8 cellular contexts compared by ENCODE assay signal in the genomic region with DNA sequence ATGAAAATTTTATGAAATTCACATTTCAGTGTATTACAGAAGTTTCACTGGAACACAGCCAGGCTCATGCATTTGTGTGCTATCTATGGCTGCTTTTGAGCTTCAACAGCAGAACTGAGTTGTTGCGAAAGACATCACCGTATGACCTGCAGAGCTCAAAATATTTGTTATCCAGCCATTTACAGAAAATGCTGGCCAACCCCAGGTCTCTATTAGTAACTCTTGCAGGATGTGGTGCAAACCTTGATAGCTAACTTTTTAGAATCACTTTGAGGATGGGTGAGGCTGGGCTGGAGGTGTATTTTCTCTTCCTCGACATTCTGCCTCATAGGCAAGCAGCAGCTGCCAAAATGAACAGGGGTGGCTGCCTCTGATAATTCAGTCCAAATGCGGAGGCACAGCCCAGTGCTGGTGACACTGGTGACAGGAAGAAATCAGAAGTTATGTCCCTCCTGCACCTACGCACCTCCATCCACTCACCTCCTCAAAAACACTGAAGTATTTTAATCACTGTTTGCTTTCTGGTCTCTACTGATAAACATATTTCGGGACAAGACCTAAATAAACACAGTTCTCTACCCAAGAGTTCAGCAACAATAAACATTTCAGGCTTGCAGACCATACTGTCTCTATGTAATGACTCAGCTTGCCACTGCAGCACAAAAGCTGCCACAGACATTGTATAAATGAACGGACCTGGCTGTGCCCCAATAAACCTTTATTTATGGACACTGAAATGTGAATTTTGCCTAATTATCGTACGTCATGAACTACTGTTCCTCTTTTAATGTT. TPM values are rescaled to one million over a fixed set of nuclear protein-coding genes. Genes with fewer than 3 reads are reported as not detected.
DNase-seq lines count a peak whose midpoint lies in the region; ATAC-seq, FAIRE-seq and TF ChIP-seq lines count a peak whose summit lies in the region.

No MANE protein-coding gene starts in this region.

- BruUV-seq in IMR-90 (replicated peaks; lab: Mats Ljungman, UMichigan) = no TSS peak
- BruUV-seq in HepG2 (replicated peaks; lab: Mats Ljungman, UMichigan) = no TSS peak

- H3K4me1 ChIP-seq in IMR-90 (ENCODE audit: control insufficient read depth, insufficient read depth, low read length) = peaks cover 35% of the 10 kb centered on the region
- peaks cover 76% of the 10 kb centered on the region for H3K4me1 ChIP-seq in HepG2 (ENCODE audit: insufficient read depth, low read length)
- H3K4me1 ChIP-seq in vagina = peaks cover 71% of the 10 kb centered on the region

- no peak overlapping the region for H2AK9ac ChIP-seq in IMR-90 (replicated peaks; ENCODE audit: low read depth, low read length, poor library complexity)

- H3K36me3 ChIP-seq in IMR-90 (ENCODE audit: control insufficient read depth, insufficient read depth, low read length) (no peaks in the 10 kb centered on the region), HepG2 (replicated peaks in 1 of 2; ENCODE audit: control insufficient read depth in 1 of 2, insufficient read depth in 2 of 2, low read length in 2 of 2) (0 out of 5 replicates have a peak, but pooled peaks cover 0 to 2% of the 10 kb centered on the region in 2 experiments), vagina (no peaks in the 10 kb centered on the region), H7 (replicated peaks; ENCODE audit: control insufficient read depth, insufficient read depth, low read length) (no peaks in the 10 kb centered on the region)

- H3K79me2 ChIP-seq in HepG2 (ENCODE audit: insufficient read depth, low read length) = peaks cover 85% of the 10 kb centered on the region

- peak overlapping the region; percentile 47 for H3K9ac ChIP-seq in IMR-90 (ENCODE audit: low read depth, low read length)
- H3K9ac ChIP-seq in HepG2 (ENCODE audit: insufficient read depth, low read depth, low read length) = peak overlapping the region; percentile 60

- H3K27me3 ChIP-seq in IMR-90 (ENCODE audit: control insufficient read depth, insufficient read depth, low read length) (no peaks in the 10 kb centered on the region), HepG2 (ENCODE audit: control insufficient read depth in 1 of 2, insufficient read depth in 2 of 2, low read length in 2 of 2) (no peaks in the 10 kb centered on the region), vagina (no peaks in the 10 kb centered on the region), H7 (ENCODE audit: control insufficient read depth, insufficient read depth, low read length) (no peaks in the 10 kb centered on the region)

- H3K79me1 ChIP-seq in IMR-90 (ENCODE audit: low read depth in 1 of 2, low read length in 2 of 2) = peaks cover 22 to 67% of the 10 kb centered on the region in 2 experiments

- H4K91ac ChIP-seq in IMR-90 (ENCODE audit: insufficient read depth, low read depth, low read length) = peak overlapping the region; percentile 91

- dilution Hi-C loops in IMR-90 (cut with HindIII; ENCODE audit: low sequenced_read_pairs, unreplicated experiment) = no loop called here

- H4K8ac ChIP-seq in IMR-90 (ENCODE audit: low read depth in 2 of 2, low read length in 2 of 2) = peak overlapping the region; percentile 10 to 87; a peak in 3 of 4 replicates

- peak overlapping the region; percentile 82 for H3K23ac ChIP-seq in IMR-90 (ENCODE audit: low read depth, low read length)

- peak overlapping the region; percentile 58 for H2AK5ac ChIP-seq in IMR-90 (ENCODE audit: low read depth, low read length)

- FAIRE-seq in HepG2 (lab: Jason Lieb, UNC) = no peak

- H3K4ac ChIP-seq in IMR-90 (ENCODE audit: low read depth, low read length) = peak overlapping the region; percentile 88

- TF ChIP-seq CTCF in AG10803 (conservative IDR thresholded peaks at IDR 0.05; ENCODE audit: low read length) (no peak), IMR-90 (conservative IDR thresholded peaks at IDR 0.05; ENCODE audit: low read depth, low read length) (no peak), astrocyte of the spinal cord (IDR thresholded peaks at IDR 0.05; ENCODE audit: low read depth, low read length) (no peak), HepG2 (CRISPR knock-in tag; IDR thresholded peaks at IDR 0.05) (no peak), vagina (IDR thresholded peaks at IDR 0.05) (no peak)

- peak overlapping the region; percentile 86 for H2BK20ac ChIP-seq in IMR-90 (ENCODE audit: low read depth, low read length)

- peak overlapping the region; percentile 47 for H3K14ac ChIP-seq in IMR-90 (replicated peaks; ENCODE audit: low read depth, low read length)

- no CpG with 5 or more reads among the region's 9 CpGs for WGBS in IMR-90 (ENCODE audit: extremely low coverage in 2 of 2, insufficient read length in 1 of 2), 2 experiments
- WGBS in HepG2 (ENCODE audit: low lambda C conversion rate) = 11% methylated on average over 9 of the region's 9 CpGs

- H3K56ac ChIP-seq in IMR-90 (ENCODE audit: extremely low read depth, insufficient read depth, low read length) = peak overlapping the region; percentile 84

- H3K4me3 ChIP-seq in AG10803 (ENCODE audit: low read length) (peak overlapping the region; percentile 9), IMR-90 (ENCODE audit: insufficient read depth, low read depth, low read length) (peak overlapping the region; percentile 3; the same call in 1 of the 2 replicates), astrocyte of the spinal cord (ENCODE audit: low read depth, low read length) (no peak overlapping the region), HepG2 (replicated peaks in 1 of 3; ENCODE audit: insufficient read depth in 1 of 3, low read depth in 2 of 3, low read length in 3 of 3) (peak overlapping the region; percentile 2 to 53 (median 20)), vagina (no peak overlapping the region), H7 (ENCODE audit: insufficient read depth, low read depth, low read length) (no peak overlapping the region)

- H3K27ac ChIP-seq in IMR-90 (ENCODE audit: insufficient read depth, low read length) = peak overlapping the region; percentile 97
- peak overlapping the region; percentile 78 for H3K27ac ChIP-seq in HepG2 (ENCODE audit: extremely low read length, insufficient read depth, low read length)
- peak overlapping the region; percentile 77 for H3K27ac ChIP-seq in vagina

- DNase-seq in AG10803 (ENCODE audit: low read depth) (peak; percentile 86), IMR-90 (peak; percentile 88), astrocyte of the spinal cord (ENCODE audit: low read depth, low spot score) (peak; percentile 86), HepG2 (ENCODE audit: low spot score) (peak; percentile 83), vagina (ENCODE audit: extremely low spot score in 2 of 2) (no peak), H7 (no peak)
- DNase-seq in stimulated activated CD4-positive, alpha-beta T cell treated with anti-CD3 and anti-CD28 coated beads, Interleukin-4, amount 100 ng/mL, for 4 hours = no peak

- intact Hi-C loops in IMR-90 (cut with micrococcal nuclease) (loop anchor here (1.0 to 2.0 kb wide), 2 partner anchors 9 to 62 kb away; no protein-coding TSS in a partner anchor), HepG2 (cut with micrococcal nuclease; ENCODE audit: unreplicated experiment) (loop anchor here (2.0 kb wide), 1 partner anchor 28 kb away; a partner anchor contains a TSS), vagina (cut with DNase I) (no loop called here)

- TF ChIP-seq RAD21 in IMR-90 (IDR thresholded peaks at IDR 0.05; ENCODE audit: low read length) (no peak), HepG2 (CRISPR knock-in tag; IDR thresholded peaks at IDR 0.05) (no peak)

- CTCF ChIA-PET in IMR-90 (lab: Yijun Ruan, JAX) (interaction anchor here (0.7 kb wide), 1 partner anchor 62 kb away, joined by 3 read pairs; no protein-coding TSS in a partner anchor), HepG2 (lab: Yijun Ruan, JAX; ENCODE audit: low intra/inter-chr PET ratio, low total read pairs) (no interaction called here)

- POLR2A ChIA-PET in IMR-90 (lab: Charles Lee; ENCODE audit: unreplicated experiment) = no interaction called here
- POLR2A ChIA-PET in HepG2 (lab: Yijun Ruan, JAX) = interaction anchor here (0.7 to 2.3 kb wide), 6 partner anchors 11 to 191 kb away, joined by 3 to 13 read pairs (median 4); a partner anchor contains a TSS

- peak; percentile 64 for ATAC-seq in IMR-90 (ENCODE audit: low read depth)
- ATAC-seq in HepG2 = peak; percentile 78
- ATAC-seq in HG03520 (IDR thresholded peaks at IDR 0.05; ENCODE audit: unreplicated experiment) = no peak

- H3K4me2 ChIP-seq in IMR-90 (ENCODE audit: low read depth, low read length) (peak overlapping the region; percentile 89), HepG2 (ENCODE audit: low read depth, low read length) (peak overlapping the region; percentile 80)

- TF ChIP-seq EP300 in HepG2 (IDR thresholded peaks at IDR 0.05; ENCODE audit: low read depth in 2 of 2, low read length in 2 of 2) (peak in 1 of 2 experiments; percentile 8; a peak in 1 of 4 replicates), HepG2 (CRISPR knock-in tag; IDR thresholded peaks at IDR 0.05; ENCODE audit: borderline replicate concordance) (no peak)

- H2BK5ac ChIP-seq in IMR-90 (ENCODE audit: low read depth, low read length, poor library complexity, severe bottlenecking) = peak overlapping the region; percentile 99

- H4K20me1 ChIP-seq in IMR-90 (ENCODE audit: insufficient read depth, low read length) (peaks cover 14% of the 10 kb centered on the region), HepG2 (ENCODE audit: insufficient read depth, low read length) (no peaks in the 10 kb centered on the region)

- peak overlapping the region; percentile 96 for H3K18ac ChIP-seq in IMR-90 (ENCODE audit: low read depth, low read length)

- in situ Hi-C loops in IMR-90 (cut with MboI; ENCODE audit: low sequenced_read_pairs) (no loop called here), astrocyte of the spinal cord (cut with HindIII; ENCODE audit: low sequenced_read_pairs) (no loop called here), HepG2 (cut with HindIII; ENCODE audit: extremely low pct_ligation_motif_present, low pct_unique_long_range_greater_than_20kb) (no loop called here)

- H2BK15ac ChIP-seq in IMR-90 (ENCODE audit: low read depth, low read length) = peak overlapping the region; percentile 100; the same call in 1 of the 3 replicates

- H4K5ac ChIP-seq in IMR-90 (ENCODE audit: low read depth, low read length) = peak overlapping the region; percentile 89

- no peak; the same call in none of the 2 replicates for TF ChIP-seq POLR2A in IMR-90 (IDR thresholded peaks at IDR 0.05; ENCODE audit: low read depth, low read length)
- no peak for TF ChIP-seq POLR2A in HepG2 (IDR thresholded peaks at IDR 0.05; ENCODE audit: insufficient read depth in 1 of 2, low read depth in 2 of 2, low read length in 2 of 2)
- no peak for TF ChIP-seq POLR2A in vagina (IDR thresholded peaks at IDR 0.05)

- peaks cover 31% of the 10 kb centered on the region for H3K9me1 ChIP-seq in IMR-90 (ENCODE audit: insufficient read depth, low read length)

- no peaks in the 10 kb centered on the region for H3K9me3 ChIP-seq in IMR-90 (ENCODE audit: control insufficient read depth, insufficient read depth, low read length)
- H3K9me3 ChIP-seq in HepG2 (ENCODE audit: low read length) = no peaks in the 10 kb centered on the region
- no peaks in the 10 kb centered on the region for H3K9me3 ChIP-seq in vagina

- peak overlapping the region; percentile 94 for H2BK120ac ChIP-seq in IMR-90 (ENCODE audit: low read depth, low read length)

- no peak overlapping the region for H2AFZ ChIP-seq in IMR-90 (replicated peaks; ENCODE audit: low read length, poor library complexity)
- H2AFZ ChIP-seq in HepG2 (ENCODE audit: low read length) = no peak overlapping the region

RNA-seq across cellular contexts. Expression of a gene that starts 28.5 kb away (rescaled TPM):
- total RNA-seq in IMR-90 (2012; rRNA removed) = 27.6 and 29.4 TPM in 2 replicates
- polyA plus RNA-seq in IMR-90 (2012; rRNA removed) = 60.1 and 65.0 TPM in 2 replicates
- polyA plus RNA-seq in IMR-90 (2012; cell fraction: cytosol; rRNA removed) = 40.0 and 40.7 TPM in 2 replicates
- 81.6 and 132 TPM in 2 replicates for polyA plus RNA-seq in IMR-90 (2012; cell fraction: nucleus; rRNA removed; ENCODE audit: low replicate concordance)
- 24.6 and 43.8 TPM in 2 replicates for total RNA-seq in HepG2 (2016; rRNA removed; fragmentation: Illumina TruSeq; extraction: Trizol)
- 13.5 and 14.6 TPM in 2 replicates for total RNA-seq in HepG2 (2016; cell fraction: cytosol; rRNA removed; fragmentation: Illumina TruSeq; extraction: Trizol; ENCODE audit: low read depth)
- 22.9 and 34.1 TPM in 2 replicates for total RNA-seq in HepG2 (2016; cell fraction: insoluble cytoplasmic fraction; rRNA removed; fragmentation: Illumina TruSeq; extraction: Trizol)
- total RNA-seq in HepG2 (2016; cell fraction: membrane; rRNA removed; fragmentation: Illumina TruSeq; extraction: Trizol) = 38.2 and 42.2 TPM in 2 replicates
- total RNA-seq in HepG2 (2016; cell fraction: nucleus; rRNA removed; fragmentation: Illumina TruSeq; extraction: Trizol) = 51.5 and 56.4 TPM in 2 replicates
- polyA plus RNA-seq in HepG2 (2011; rRNA removed) = 18.7 and 20.8 TPM in 2 replicates
- polyA plus RNA-seq in HepG2 (2011; cell fraction: cytosol; rRNA removed) = 12.9 and 15.6 TPM in 2 replicates
- polyA plus RNA-seq in HepG2 (2011; cell fraction: nucleus; rRNA removed) = 45.1 and 48.7 TPM in 2 replicates
- 43.9 and 44.3 TPM in 2 replicates for polyA plus RNA-seq in HepG2 (2012)
- polyA plus RNA-seq in HepG2 (2016; cell fraction: cytosol; fragmentation: Illumina TruSeq; extraction: Trizol; ENCODE audit: low read depth) = 13.4 and 14.4 TPM in 2 replicates
- polyA plus RNA-seq in HepG2 (2016; cell fraction: insoluble cytoplasmic fraction; fragmentation: Illumina TruSeq; extraction: Trizol; ENCODE audit: low read depth) = 50.2 and 64.9 TPM in 2 replicates
- polyA plus RNA-seq in HepG2 (2016; cell fraction: membrane; fragmentation: Illumina TruSeq; extraction: Trizol; ENCODE audit: low read depth) = 28.7 and 35.1 TPM in 2 replicates
- polyA plus RNA-seq in HepG2 (2016; cell fraction: nucleus; fragmentation: Illumina TruSeq; extraction: Trizol; ENCODE audit: insufficient read depth, low read depth) = 76.7 and 80.0 TPM in 2 replicates
- 32.6 and 34.6 TPM in 2 replicates for polyA minus RNA-seq in HepG2 (2011; rRNA and poly(A)+ RNA removed; ENCODE audit: low replicate concordance)
- polyA minus RNA-seq in HepG2 (2011; cell fraction: cytosol; rRNA and poly(A)+ RNA removed) = 25.9 and 33.1 TPM in 2 replicates
- 83.6 and 90.6 TPM in 2 replicates for polyA minus RNA-seq in HepG2 (2011; cell fraction: nucleus; rRNA and poly(A)+ RNA removed)
- 52.1 TPM for total RNA-seq in vagina
- 31.3 and 33.3 TPM in 2 replicates for total RNA-seq in H7 (2014; rRNA removed; shearing (Covaris generic))

Comparison
In these comparisons a context has a peak if more than half of its experiments do, and no peak if none do; other contexts are left out.
1. DNase-seq: peak in AG10803 (single experiment), IMR-90 (single experiment), astrocyte of the spinal cord (single experiment) and HepG2 (single experiment); none in vagina (0 of 2), stimulated activated CD4-positive, alpha-beta T cell treated with anti-CD3 and anti-CD28 coated beads, Interleukin-4, amount 100 ng/mL, for 4 hours (0 of 2) and H7 (single experiment).
2. H3K4me3 ChIP-seq: peak in AG10803 (single experiment), IMR-90 (single experiment) and HepG2 (3 of 3); none in astrocyte of the spinal cord (single experiment), vagina (0 of 2) and H7 (single experiment).
3. Peak in every context shown above with its lines, with median percentiles within 50 percentile points of each other: H3K27ac ChIP-seq.